Comparison of ENCODE assay signal across 7 cellular contexts in genomic region chr19:48614436-48615144, GRCh38. TPM values are rescaled to one million over a fixed set of nuclear protein-coding genes. Genes with fewer than 3 reads are reported as not detected.
DNase-seq lines count a peak whose midpoint lies in the region; ATAC-seq and TF ChIP-seq lines count a peak whose summit lies in the region.

Gene FAM83E (minus strand): TSS chr19:48615076. CDS start chr19:48613372, 1,704 bp downstream.

- peaks cover 3% of the 10 kb centered on the region for H4K20me1 ChIP-seq in mammary epithelial cell (ENCODE audit: insufficient read depth, low read length)

- H3K27ac ChIP-seq in mammary epithelial cell (ENCODE audit: insufficient read depth, low read depth, low read length), result no peak within 1 kb of the TSS
- H3K27ac ChIP-seq in ovary, result no peak within 1 kb of the TSS

- H3K9me3 ChIP-seq in mammary epithelial cell (replicated peaks; ENCODE audit: insufficient read depth, low read length) (no peaks in the 10 kb centered on the region), ovary (no peaks in the 10 kb centered on the region)

- BruUV-seq in mammary epithelial cell (replicated peaks; lab: Mats Ljungman, UMichigan), result no TSS peak

- no peak for ATAC-seq in HG03025 (IDR thresholded peaks at IDR 0.05; ENCODE audit: low FRiP score, unreplicated experiment)
- ATAC-seq in GM21367 (IDR thresholded peaks at IDR 0.05; ENCODE audit: unreplicated experiment), result no peak

- TF ChIP-seq POLR2A in GM10847 (IDR thresholded peaks at IDR 0.05; ENCODE audit: extremely low read depth, insufficient read length), result peak; percentile 21
- TF ChIP-seq POLR2A in ovary (IDR thresholded peaks at IDR 0.05), result no peak

- peak within 1 kb of the TSS; percentile 54 for H3K4me2 ChIP-seq in mammary epithelial cell (ENCODE audit: insufficient read depth, low read depth, low read length)

- H3K36me3 ChIP-seq in mammary epithelial cell (ENCODE audit: insufficient read depth, low read length) (peaks cover 23% of the 10 kb centered on the region), ovary (no peaks in the 10 kb centered on the region)

- H3K9ac ChIP-seq in mammary epithelial cell (ENCODE audit: insufficient read depth, low read length), result no peak within 1 kb of the TSS

- in situ Hi-C loops in mammary epithelial cell (cut with MboI; ENCODE audit: low sequenced_read_pairs in 2 of 2), result no loop called here

- DNase-seq in NCI-H1105 treated with DMSO at 0.1 percent for 48 hours (lab: John Stamatoyannopoulos, UW) (peak; percentile 61), mammary epithelial cell (no peak), ovary (peak in 3 of 5 donors; percentile 42 to 53 (median 53))
- no peak for DNase-seq in NK-92 treated with Interleukin-12 subunit alpha and Interleukin-12 subunit beta, amount 100 ng/mL, for 24 hours (lab: John Stamatoyannopoulos, UW)

- WGBS in mammary epithelial cell (ENCODE audit: low coverage, missing lambda C conversion rate), result 34% methylated on average over 7 of the region's 29 CpGs
- WGBS in ovary, 3 donors, result 38 to 47% (median 39%) methylated on average over 28 to 29 of the region's 29 CpGs

- dilution Hi-C loops in mammary epithelial cell (cut with HindIII; ENCODE audit: low sequenced_read_pairs), result loop anchor here (5.0 kb wide), 1 partner anchor 102 kb away; the partner anchor contains the start of gene LMTK3

- no peak within 1 kb of the TSS for H2AFZ ChIP-seq in mammary epithelial cell (ENCODE audit: low read depth, low read length)

- intact Hi-C loops in mammary epithelial cell (cut with micrococcal nuclease), result no loop called here
- intact Hi-C loops in ovary (cut with DNase I), result loop anchor here in 2 of 4 donors (10.0 kb wide), 2 partner anchors 130 to 290 kb away; partner anchors contain the start of gene EMP3 (in 1 of the 2)

- H3K27me3 ChIP-seq in mammary epithelial cell (ENCODE audit: insufficient read depth, low read length) (no peaks in the 10 kb centered on the region), ovary (no peaks in the 10 kb centered on the region)

- no peak for TF ChIP-seq EP300 in ovary (IDR thresholded peaks at IDR 0.05)

- H3K4me3 ChIP-seq in mammary epithelial cell (replicated peaks in 1 of 3; ENCODE audit: insufficient read depth in 1 of 3, low read depth in 2 of 3, low read length in 3 of 3) (no peak within 1 kb of the TSS), ovary (no peak within 1 kb of the TSS)

- H3K4me1 ChIP-seq in mammary epithelial cell (ENCODE audit: insufficient read depth, low read length) (peaks cover 34% of the 10 kb centered on the region), ovary (ENCODE audit: insufficient read depth) (peaks cover 4% of the 10 kb centered on the region)

- no peak for TF ChIP-seq CTCF in mammary epithelial cell (conservative IDR thresholded peaks at IDR 0.05 in 1 of 2, IDR thresholded peaks at IDR 0.05 in 1 of 2; ENCODE audit: extremely low read depth in 1 of 2, insufficient read depth in 1 of 2, low read depth in 1 of 2, low read length in 2 of 2)
- no peak for TF ChIP-seq CTCF in ovary (IDR thresholded peaks at IDR 0.05)

- CTCF ChIA-PET in mammary epithelial cell (lab: Charles Lee; ENCODE audit: low non-redundant PET), result no interaction called here

- peaks cover 39% of the 10 kb centered on the region for H3K79me2 ChIP-seq in mammary epithelial cell (ENCODE audit: insufficient read depth, low read length)

RNA-seq across cellular contexts. Expression of gene FAM83E, which starts in this region (rescaled TPM):
- total RNA-seq in mammary epithelial cell, result 1 to 10 TPM in 1 of 2 donors, under 1 TPM in 1; 0.33 to 3.2 TPM
- 0.07 TPM for polyA plus RNA-seq in mammary epithelial cell
- polyA minus RNA-seq in mammary epithelial cell, result not detected
- total RNA-seq in ovary, result 1 to 10 TPM in 5 of 7 donors, not detected in 2; 1.1 to 6.9 (median 1.5) TPM
- under 1 TPM in 1 of 2 donors, not detected in 1; 0.16 TPM for polyA plus RNA-seq in ovary

Comparison
In these comparisons a context has a peak if more than half of its experiments do, and no peak if none do; other contexts are left out.
1. DNase-seq: peak in NCI-H1105 treated with DMSO at 0.1 percent for 48 hours (single experiment) and ovary (3 of 5); none in mammary epithelial cell (single experiment) and NK-92 treated with Interleukin-12 subunit alpha and Interleukin-12 subunit beta, amount 100 ng/mL, for 24 hours (single experiment).